Comparison of ENCODE assay signal across 18 cellular contexts in genomic region chr2:109005686-109006204, GRCh38. TPM values are rescaled to one million over a fixed set of nuclear protein-coding genes. Genes with fewer than 3 reads are reported as not detected.
DNase-seq lines count a peak whose midpoint lies in the region; ATAC-seq and TF ChIP-seq lines count a peak whose summit lies in the region.
"Had no signal": no experiment of that assay in that cellular context is flagged by ENCODE, and none has a peak within 500 bp of the region (broad histone marks: within the 10 kb centered on the region; RNA-seq: fewer than 3 reads in every experiment).

No MANE protein-coding gene starts in this region.

- no peak overlapping the region for H3K18ac ChIP-seq in trophoblast cell (ENCODE audit: low read length)

- no peak overlapping the region for H3K27ac ChIP-seq in trophoblast cell (ENCODE audit: low read depth, low read length)
- H3K27ac ChIP-seq: neural progenitor cell, tibial nerve had no signal

- ATAC-seq in sciatic nerve = peak; percentile 36

- DNase-seq in GM04503 (ENCODE audit: low read depth) (peak; percentile 13), NCI-H1694 treated with DMSO at 0.1 percent for 48 hours (lab: John Stamatoyannopoulos, UW) (peak; percentile 86), fibroblast of the aortic adventitia (ENCODE audit: low read depth) (peak; percentile 66), sciatic nerve (ENCODE audit: low spot score) (no peak), iPS-NIHi11 (ENCODE audit: low spot score) (no peak), SKM-1 (lab: John Stamatoyannopoulos, UW; ENCODE audit: unreplicated experiment) (no peak), trophoblast cell (no peak)
- DNase-seq: activated B cell treated with CpG ODN at 0.5 μM for 24 hours; activated CD8-positive, alpha-beta memory T cell treated with anti-CD3 and anti-CD28 coated beads for 24 hours; CD4-positive, CD25-positive, alpha-beta regulatory T cell; glutamatergic neuron; KBM-7; NCI-H1092 treated with DMSO at 0.1 percent for 48 hours; stimulated activated CD4-positive, alpha-beta T cell treated with anti-CD3 and anti-CD28 coated beads, Interleukin-4, amount 100 ng/mL, for 1 hour; stimulated activated CD8-positive, alpha-beta memory T cell treated with anti-CD3 and anti-CD28 coated beads, Interleukin-4, amount 100 ng/mL, for 48 hours had no signal

- no peak for TF ChIP-seq CTCF in fibroblast of the aortic adventitia (IDR thresholded peaks at IDR 0.05; ENCODE audit: insufficient read depth, low read length)

- no peaks in the 10 kb centered on the region for H3K79me2 ChIP-seq in trophoblast cell (ENCODE audit: control insufficient read depth, insufficient read depth, low read length, poor library complexity)

- no peak overlapping the region for H3K4ac ChIP-seq in trophoblast cell (ENCODE audit: low read depth, low read length)

- no peak overlapping the region for H3K23ac ChIP-seq in trophoblast cell (ENCODE audit: low read length)

- H3K9me3 ChIP-seq in trophoblast cell (ENCODE audit: insufficient read depth, low read depth, low read length) = no peaks in the 10 kb centered on the region
- H3K9me3 ChIP-seq: tibial nerve had no signal

- no peak overlapping the region for H4K8ac ChIP-seq in trophoblast cell (ENCODE audit: low read depth, low read length)

- no peak overlapping the region for H3K14ac ChIP-seq in trophoblast cell (ENCODE audit: low read length)

- H3K4me2 ChIP-seq in trophoblast cell (ENCODE audit: low read length) = no peak overlapping the region
- H3K4me2 ChIP-seq: neural progenitor cell had no signal

- no peaks in the 10 kb centered on the region for H3K79me1 ChIP-seq in trophoblast cell (ENCODE audit: low read length)

- no peaks in the 10 kb centered on the region for H3K36me3 ChIP-seq in trophoblast cell (ENCODE audit: control insufficient read depth in 1 of 2, insufficient read depth in 2 of 2, low read length in 2 of 2)
- H3K36me3 ChIP-seq: neural progenitor cell, tibial nerve had no signal

- no peak overlapping the region for H2BK12ac ChIP-seq in trophoblast cell (ENCODE audit: low read length)

- H3K27me3 ChIP-seq in trophoblast cell (ENCODE audit: insufficient read depth, low read length) = no peaks in the 10 kb centered on the region
- H3K27me3 ChIP-seq: neural progenitor cell, tibial nerve had no signal

- WGBS in trophoblast cell (ENCODE audit: extremely low coverage, insufficient coverage, insufficient read length) = no CpG with 5 or more reads among the region's 20 CpGs

- no peak overlapping the region for H2BK5ac ChIP-seq in trophoblast cell (ENCODE audit: low read depth, low read length, poor library complexity)

- no peak overlapping the region for H2AFZ ChIP-seq in trophoblast cell (ENCODE audit: insufficient read depth, low read length, poor library complexity)
- H2AFZ ChIP-seq: neural progenitor cell had no signal

- H3K4me3 ChIP-seq in fibroblast of the aortic adventitia (ENCODE audit: low read depth, low read length) (no peak overlapping the region), trophoblast cell (ENCODE audit: low read depth, low read length) (no peak overlapping the region)
- H3K4me3 ChIP-seq: neural progenitor cell, tibial nerve had no signal

- intact Hi-C loops in sciatic nerve (cut with DNase I) = no loop called here

- no peak overlapping the region for H2BK120ac ChIP-seq in trophoblast cell (ENCODE audit: insufficient read depth, low read length, poor library complexity)

- H2AK5ac ChIP-seq in trophoblast cell (ENCODE audit: low read length) = no peak overlapping the region

- H3K9ac ChIP-seq in trophoblast cell (ENCODE audit: low read length) = no peak overlapping the region
- H3K9ac ChIP-seq: neural progenitor cell had no signal

- H4K12ac ChIP-seq in trophoblast cell (ENCODE audit: low read depth, low read length) = no peak overlapping the region

- no peak overlapping the region for H4K91ac ChIP-seq in trophoblast cell (ENCODE audit: low read depth, low read length)

- H3K4me1 ChIP-seq in trophoblast cell (ENCODE audit: control insufficient read depth in 1 of 2, insufficient read depth in 2 of 2, low read length in 2 of 2) = no peaks in the 10 kb centered on the region
- H3K4me1 ChIP-seq: neural progenitor cell, tibial nerve had no signal

RNA-seq across cellular contexts. Expression of gene EDAR, which starts 16.7 kb away (rescaled TPM):
- total RNA-seq in fibroblast of the aortic adventitia (ENCODE audit: low replicate concordance) = not detected in 2 replicates
- total RNA-seq in sciatic nerve = 0.22 TPM
- 0.01 TPM in 2 replicates for polyA plus RNA-seq in trophoblast cell (2013)
- total RNA-seq: activated B cell treated with CpG ODN at 0.5 μM for 24 hours, mesenteric fat pad had no signal

Comparison
In these comparisons a context has a peak if more than half of its experiments do, and no peak if none do; other contexts are left out.
1. DNase-seq: peak in GM04503 (single experiment), NCI-H1694 treated with DMSO at 0.1 percent for 48 hours (single experiment) and fibroblast of the aortic adventitia (single experiment); none in sciatic nerve (single experiment), iPS-NIHi11 (single experiment), SKM-1 (single experiment) and trophoblast cell (0 of 2).